8 cellular contexts compared by ENCODE assay signal in genomic region chr19:58002384-58003152, GRCh38. TPM values are rescaled to one million over a fixed set of nuclear protein-coding genes. Genes with fewer than 3 reads are reported as not detected.
A peak's percentile ranks its signal among the peaks of the same experiment; 100 is the strongest.
DNase-seq lines count a peak whose midpoint lies in the region; ATAC-seq and TF ChIP-seq lines count a peak whose summit lies in the region.

ZNF606 (minus strand) TSS chr19:58002820; CDS start chr19:58001319, 1,501 bp downstream.

- CTCF ChIA-PET in Caco-2 (lab: Charles Lee) (no interaction called here), Panc1 (lab: Charles Lee) (no interaction called here)

- TF ChIP-seq CTCF in Caco-2 (IDR thresholded peaks at IDR 0.05; ENCODE audit: insufficient read depth in 1 of 2, low read depth in 1 of 2, low read length in 1 of 2, severe bottlenecking in 1 of 2, unreplicated experiment in 1 of 2): no peak
- no peak for TF ChIP-seq CTCF in Panc1 (IDR thresholded peaks at IDR 0.05)
- TF ChIP-seq CTCF in fibroblast of mammary gland (conservative IDR thresholded peaks at IDR 0.05; ENCODE audit: control insufficient read depth, insufficient read depth, low read depth, low read length): no peak
- TF ChIP-seq CTCF in natural killer cell (IDR thresholded peaks at IDR 0.05): no peak

- DNase-seq in Caco-2: peak; percentile 87 to 90
- peak in 68 of 76 experiments; percentile 6 to 95 (median 79) for DNase-seq in HUDEP-2 (lab: John Stamatoyannopoulos, UW; ENCODE audit: unreplicated experiment in 76 of 76)
- DNase-seq in Panc1 (ENCODE audit: low read depth, low spot score): no peak
- peak; percentile 81 for DNase-seq in fibroblast of mammary gland (ENCODE audit: low read depth)
- DNase-seq in natural killer cell: peak; percentile 87
- peak; percentile 81 for DNase-seq in stimulated activated naive B cell treated with anti-CD40 and anti-IgM and Interleukin-4, amounts not matched to agents 10 μg/mL and 1 μg/mL and 100 μg/mL, for 72 hours

- H3K4me3 Mint-ChIP-seq in Caco-2 (ENCODE audit: unreplicated experiment): peak within 1 kb of the TSS; percentile 78
- H3K4me3 Mint-ChIP-seq in activated T-helper 17 cell treated with anti-CD3 and anti-CD28 coated beads, Interleukin-2, amount 50 U/mL, for 72 hours: peak within 1 kb of the TSS; percentile 87
- H3K4me3 Mint-ChIP-seq in natural killer cell: peak within 1 kb of the TSS; percentile 92
- H3K4me3 Mint-ChIP-seq in stimulated activated naive B cell treated with anti-CD40 and anti-IgM and Interleukin-4, amounts not matched to agents 10 μg/mL and 1 μg/mL and 100 μg/mL, for 72 hours: peak within 1 kb of the TSS; percentile 92 to 95

- H3K9me3 ChIP-seq in Caco-2 (peaks cover 37% of the 10 kb centered on the region), Panc1 (ENCODE audit: control insufficient read depth, insufficient read depth, low read depth, low read length) (peaks cover 63% of the 10 kb centered on the region)

- H3K27me3 Mint-ChIP-seq in Caco-2 (ENCODE audit: insufficient read depth, unreplicated experiment) (peaks cover 3% of the 10 kb centered on the region), natural killer cell (ENCODE audit: low read depth in 2 of 2) (no peaks in the 10 kb centered on the region)
- H3K27me3 Mint-ChIP-seq in activated T-helper 17 cell treated with anti-CD3 and anti-CD28 coated beads, Interleukin-2, amount 50 U/mL, for 72 hours: no peaks in the 10 kb centered on the region
- no peaks in the 10 kb centered on the region for H3K27me3 Mint-ChIP-seq in stimulated activated naive B cell treated with anti-CD40 and anti-IgM and Interleukin-4, amounts not matched to agents 10 μg/mL and 1 μg/mL and 100 μg/mL, for 72 hours

- in situ Hi-C loops in Panc1 (cut with HindIII; ENCODE audit: low pct_unique_long_range_greater_than_20kb, low sequenced_read_pairs): no loop called here

- TSS peak; percentile 42 for BruUV-seq in Caco-2 (replicated peaks; lab: Mats Ljungman, UMichigan)
- BruUV-seq in Panc1 (replicated peaks; lab: Mats Ljungman, UMichigan): no TSS peak

- H3K4me1 ChIP-seq in Caco-2: no peaks in the 10 kb centered on the region
- H3K4me1 ChIP-seq in Panc1 (ENCODE audit: control insufficient read depth, insufficient read depth, low read length): no peaks in the 10 kb centered on the region

- no peaks in the 10 kb centered on the region for H3K27me3 ChIP-seq in Caco-2 (replicated peaks; ENCODE audit: control insufficient read depth, insufficient read depth, low read length)
- H3K27me3 ChIP-seq in Panc1 (ENCODE audit: control insufficient read depth, insufficient read depth, low read length): no peaks in the 10 kb centered on the region

- H3K27ac ChIP-seq in Panc1 (ENCODE audit: low read length): peak within 1 kb of the TSS; percentile 85

- peak within 1 kb of the TSS; percentile 80 for H3K27ac Mint-ChIP-seq in Caco-2 (ENCODE audit: unreplicated experiment)
- H3K27ac Mint-ChIP-seq in activated T-helper 17 cell treated with anti-CD3 and anti-CD28 coated beads, Interleukin-2, amount 50 U/mL, for 72 hours: peak within 1 kb of the TSS; percentile 85
- peak within 1 kb of the TSS; percentile 91 to 93 for H3K27ac Mint-ChIP-seq in natural killer cell
- H3K27ac Mint-ChIP-seq in stimulated activated naive B cell treated with anti-CD40 and anti-IgM and Interleukin-4, amounts not matched to agents 10 μg/mL and 1 μg/mL and 100 μg/mL, for 72 hours: peak within 1 kb of the TSS; percentile 97

- peaks cover 55% of the 10 kb centered on the region for H3K9me3 Mint-ChIP-seq in Caco-2 (ENCODE audit: unreplicated experiment)
- H3K9me3 Mint-ChIP-seq in activated T-helper 17 cell treated with anti-CD3 and anti-CD28 coated beads, Interleukin-2, amount 50 U/mL, for 72 hours: peaks cover 21% of the 10 kb centered on the region
- H3K9me3 Mint-ChIP-seq in natural killer cell: peaks cover 6 to 10% of the 10 kb centered on the region in 2 donors
- H3K9me3 Mint-ChIP-seq in stimulated activated naive B cell treated with anti-CD40 and anti-IgM and Interleukin-4, amounts not matched to agents 10 μg/mL and 1 μg/mL and 100 μg/mL, for 72 hours: peaks cover 16 to 20% of the 10 kb centered on the region in 2 donors

- H3K4me3 ChIP-seq in Caco-2 (ENCODE audit: low read depth, low read length) (peak within 1 kb of the TSS; percentile 96), Panc1 (ENCODE audit: low read depth in 2 of 2, low read length in 2 of 2) (peak within 1 kb of the TSS; percentile 71 to 90), fibroblast of mammary gland (ENCODE audit: control insufficient read depth, low read depth, low read length) (peak within 1 kb of the TSS; percentile 71)

- peaks cover 70% of the 10 kb centered on the region for H3K36me3 Mint-ChIP-seq in Caco-2 (ENCODE audit: insufficient read depth, unreplicated experiment)
- peaks cover 87% of the 10 kb centered on the region for H3K36me3 Mint-ChIP-seq in activated T-helper 17 cell treated with anti-CD3 and anti-CD28 coated beads, Interleukin-2, amount 50 U/mL, for 72 hours (ENCODE audit: low read depth)
- H3K36me3 Mint-ChIP-seq in natural killer cell: peaks cover 40% of the 10 kb centered on the region
- H3K36me3 Mint-ChIP-seq in stimulated activated naive B cell treated with anti-CD40 and anti-IgM and Interleukin-4, amounts not matched to agents 10 μg/mL and 1 μg/mL and 100 μg/mL, for 72 hours: peaks cover 70 to 87% of the 10 kb centered on the region in 2 donors

- POLR2A ChIA-PET in Caco-2 (lab: Charles Lee) (interaction anchor here (0.5 to 1.2 kb wide), 5 partner anchors 101 to 551 kb away, joined by 3 to 5 read pairs (median 5); partner anchors contain the start of gene ZNF497), Panc1 (lab: Charles Lee) (interaction anchor here (0.7 kb wide), 2 partner anchors 11 to 362 kb away, joined by 3 read pairs; no protein-coding TSS in a partner anchor)

- intact Hi-C loops in Caco-2 (cut with micrococcal nuclease; ENCODE audit: unreplicated experiment) (loop anchor here (2.0 to 5.0 kb wide), 2 partner anchors 180 to 465 kb away; partner anchors contain the start of genes ZNF274 and ZNF324), Panc1 (cut with micrococcal nuclease; ENCODE audit: unreplicated experiment) (no loop called here), natural killer cell (cut with micrococcal nuclease) (loop anchor here (1.0 to 10.0 kb wide), 6 partner anchors 56 to 618 kb away; partner anchors contain the start of genes ZNF135, ZNF329, ZNF417 and ZNF548)

- peaks cover 12% of the 10 kb centered on the region for H3K36me3 ChIP-seq in Caco-2 (ENCODE audit: control insufficient read depth, insufficient read depth, low read length)
- peaks cover 3% of the 10 kb centered on the region; the same call in 1 of the 2 replicates for H3K36me3 ChIP-seq in Panc1 (ENCODE audit: control insufficient read depth, insufficient read depth, low read length)

- peak; percentile 90 for ATAC-seq in GM21367 (IDR thresholded peaks at IDR 0.05; ENCODE audit: unreplicated experiment)
- ATAC-seq in Panc1: peak; percentile 99
- peak; percentile 99 for ATAC-seq in activated T-helper 17 cell treated with anti-CD3 and anti-CD28 coated beads, Interleukin-2, amount 50 U/mL, for 72 hours (replicated peaks)
- peak; percentile 95 to 98 (median 98) for ATAC-seq in natural killer cell
- ATAC-seq in stimulated activated naive B cell treated with anti-CD40 and anti-IgM and Interleukin-4, amounts not matched to agents 10 μg/mL and 1 μg/mL and 100 μg/mL, for 72 hours (replicated peaks): peak; percentile 98

- H3K4me1 Mint-ChIP-seq in Caco-2 (ENCODE audit: low read depth, unreplicated experiment): peaks cover 7% of the 10 kb centered on the region
- peaks cover 17% of the 10 kb centered on the region for H3K4me1 Mint-ChIP-seq in activated T-helper 17 cell treated with anti-CD3 and anti-CD28 coated beads, Interleukin-2, amount 50 U/mL, for 72 hours
- peaks cover 26 to 39% of the 10 kb centered on the region in 2 donors for H3K4me1 Mint-ChIP-seq in natural killer cell
- H3K4me1 Mint-ChIP-seq in stimulated activated naive B cell treated with anti-CD40 and anti-IgM and Interleukin-4, amounts not matched to agents 10 μg/mL and 1 μg/mL and 100 μg/mL, for 72 hours: peaks cover 24 to 56% of the 10 kb centered on the region in 2 donors

RNA-seq across cellular contexts. Expression of gene ZNF606, which starts in this region (rescaled TPM):
- total RNA-seq in Caco-2 (2022) (13.0 and 13.9 TPM in 2 replicates), Panc1 (2021; ENCODE audit: unreplicated experiment) (16.1 TPM), natural killer cell (10 to 100 TPM in 2 of 3 donors, 1 to 10 TPM in 1; 8.9 to 13.5 (median 12.5) TPM)
- 6.6 TPM for polyA plus RNA-seq in Panc1 (2012; ENCODE audit: insufficient read length)
- total RNA-seq in activated T-helper 17 cell treated with anti-CD3 and anti-CD28 coated beads, Interleukin-2, amount 50 U/mL, for 72 hours: 1 to 10 TPM; 4.4 to 5.1 TPM
